9 cellular contexts compared by ENCODE assay signal in genomic region chr15:74130089-74130848, GRCh38. TPM values are rescaled to one million over a fixed set of nuclear protein-coding genes. Genes with fewer than 3 reads are reported as not detected.
DNase-seq lines count a peak whose midpoint lies in the region; ATAC-seq and TF ChIP-seq lines count a peak whose summit lies in the region.
"Had no signal": no experiment of that assay in that cellular context is flagged by ENCODE, and none has a peak within 500 bp of the region (broad histone marks: within the 10 kb centered on the region; RNA-seq: fewer than 3 reads in every experiment).

Gene ISLR2 (plus strand): TSS chr15:74130586. CDS start chr15:74132755, 2,169 bp downstream.

- WGBS in endodermal cell (ENCODE audit: insufficient coverage in 1 of 2, insufficient read length in 1 of 2), 2 experiments, result 1 to 2% methylated on average over 29 to 52 of the region's 55 CpGs
- WGBS in psoas muscle, 3 donors, result 1 to 2% (median 1%) methylated on average over 48 to 55 of the region's 55 CpGs

- H3K9me3 ChIP-seq in endodermal cell (ENCODE audit: control insufficient read depth, low read length) (no peaks in the 10 kb centered on the region), psoas muscle (no peaks in the 10 kb centered on the region)

- no peak for TF ChIP-seq CTCF in endodermal cell (conservative IDR thresholded peaks at IDR 0.05)
- no peak for TF ChIP-seq CTCF in psoas muscle (IDR thresholded peaks at IDR 0.05)

- intact Hi-C loops in psoas muscle (cut with DNase I), result no loop called here

- H3K4me1 Mint-ChIP-seq in endodermal cell, result peaks cover 28% of the 10 kb centered on the region

- peaks cover 98% of the 10 kb centered on the region for H3K27me3 Mint-ChIP-seq in endodermal cell (ENCODE audit: insufficient read depth)

- DNase-seq in DMS53 (lab: John Stamatoyannopoulos, UW) (peak; percentile 46), DMS53 treated with DMSO at 0.1 percent for 48 hours (lab: John Stamatoyannopoulos, UW; ENCODE audit: unreplicated experiment) (no peak), NCI-H69 (lab: John Stamatoyannopoulos, UW) (peak; percentile 76), endodermal cell (no peak), psoas muscle (peak; percentile 35 to 54), hippocampal formation (lab: John Stamatoyannopoulos, UW) (no peak), NK-92 (lab: John Stamatoyannopoulos, UW; ENCODE audit: unreplicated experiment) (no peak)
- no peak for DNase-seq in stimulated activated naive CD4-positive, alpha-beta T cell (lab: John Stamatoyannopoulos, UW)

- H3K4me3 Mint-ChIP-seq in endodermal cell, result peak within 1 kb of the TSS; percentile 43

- peaks cover 3% of the 10 kb centered on the region for H3K4me1 ChIP-seq in endodermal cell (ENCODE audit: control insufficient read depth, insufficient read depth, low read length)
- H3K4me1 ChIP-seq in psoas muscle, result peaks cover 4% of the 10 kb centered on the region

- H3K27ac ChIP-seq in endodermal cell (ENCODE audit: low read depth, low read length) (no peak within 1 kb of the TSS), psoas muscle (peak within 1 kb of the TSS; percentile 16)
- H3K27ac ChIP-seq: KMS-11 had no signal

- no peak within 1 kb of the TSS for H3K9ac ChIP-seq in endodermal cell (ENCODE audit: extremely low read depth, low read length, poor library complexity, severe bottlenecking)
- H3K9ac ChIP-seq: KMS-11 had no signal

- H3K9me3 Mint-ChIP-seq in endodermal cell, result no peaks in the 10 kb centered on the region

- H3K4me3 ChIP-seq in endodermal cell (ENCODE audit: low read length), result peak within 1 kb of the TSS; percentile 40
- peak within 1 kb of the TSS; percentile 56 for H3K4me3 ChIP-seq in psoas muscle

- ATAC-seq in psoas muscle, result no peak

- H3K27ac Mint-ChIP-seq in endodermal cell, result no peak within 1 kb of the TSS

- no peaks in the 10 kb centered on the region for H3K36me3 Mint-ChIP-seq in endodermal cell (ENCODE audit: low read depth)

- H3K27me3 ChIP-seq in endodermal cell (ENCODE audit: control insufficient read depth, insufficient read depth, low read length, poor library complexity, severe bottlenecking) (peaks cover 93% of the 10 kb centered on the region), psoas muscle (ENCODE audit: insufficient read depth in 3 of 3, low read length in 2 of 3) (peaks cover 0 to 85% (median 50%) of the 10 kb centered on the region in 3 donors)

- H3K36me3 ChIP-seq in endodermal cell (ENCODE audit: control insufficient read depth, insufficient read depth, low read length) (no peaks in the 10 kb centered on the region), psoas muscle (ENCODE audit: insufficient read depth in 1 of 2, low read depth in 1 of 2) (no peaks in the 10 kb centered on the region)

RNA-seq across cellular contexts. Expression of gene ISLR2, which starts in this region (rescaled TPM):
- total RNA-seq in endodermal cell, result not detected
- polyA plus RNA-seq in endodermal cell (2013, experiment 1 of 2), result 2.6 TPM
- polyA plus RNA-seq in endodermal cell (2013, experiment 2 of 2), result 1.9 TPM
- 1 to 10 TPM; 1.1 to 2.2 (median 1.6) TPM for total RNA-seq in psoas muscle
- 1 to 10 TPM; 1.2 to 1.7 (median 1.4) TPM for polyA plus RNA-seq in psoas muscle

Comparison
In these comparisons a context has a peak if more than half of its experiments do, and no peak if none do; other contexts are left out.
1. DNase-seq: peak in DMS53 (single experiment), NCI-H69 (single experiment) and psoas muscle (2 of 2); none in DMS53 treated with DMSO at 0.1 percent for 48 hours (single experiment), endodermal cell (single experiment), hippocampal formation (0 of 2), stimulated activated naive CD4-positive, alpha-beta T cell (0 of 6) and NK-92 (single experiment).